ENCODE assay signal across 9 cellular contexts in the genomic region with DNA sequence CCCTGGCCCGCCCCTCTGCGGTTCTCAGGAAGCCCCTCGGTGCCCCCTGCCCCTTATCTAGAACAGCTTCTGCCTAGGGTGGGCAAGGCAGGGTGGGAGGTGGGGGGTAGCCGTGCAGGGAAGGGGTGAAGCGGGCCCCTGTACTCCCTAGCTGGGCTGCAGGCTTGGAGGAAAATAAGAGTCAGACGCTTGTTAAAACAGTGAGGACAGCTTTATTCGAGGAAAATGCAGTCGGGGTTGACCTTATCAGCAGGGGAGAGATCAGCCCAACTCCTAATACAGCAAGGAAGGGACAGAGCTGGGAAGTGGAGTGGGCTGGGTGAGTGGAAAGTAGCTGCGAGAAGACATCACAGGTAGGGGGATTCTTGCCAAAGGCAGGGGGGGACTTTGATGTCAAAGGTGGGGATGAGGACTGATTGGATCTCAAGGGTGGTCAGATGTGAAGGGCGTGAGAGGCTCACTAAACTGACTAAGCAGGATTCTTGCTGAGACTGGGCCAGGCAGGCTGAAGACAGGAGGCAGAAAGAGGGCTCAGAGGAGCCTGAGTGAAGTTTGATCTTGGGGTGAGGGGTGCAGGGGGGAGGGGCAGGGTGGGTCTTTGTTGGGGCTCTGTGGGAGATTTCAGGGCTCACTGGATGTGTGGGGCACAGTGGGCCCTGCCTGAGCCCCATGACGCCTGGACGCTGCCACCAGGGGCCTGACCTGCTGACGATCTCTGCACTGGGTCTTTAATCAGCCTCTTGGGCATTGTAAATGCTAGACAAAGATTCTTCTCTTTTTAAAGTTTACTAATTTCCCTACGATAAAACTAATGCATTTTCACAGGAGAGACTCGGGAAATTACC. TPM values are rescaled to one million over a fixed set of nuclear protein-coding genes. Genes with fewer than 3 reads are reported as not detected.
A peak's percentile ranks its signal among the peaks of the same experiment; 100 is the strongest.
DNase-seq lines count a peak whose midpoint lies in the region; ATAC-seq and TF ChIP-seq lines count a peak whose summit lies in the region.
"Had no signal": no experiment of that assay in that cellular context is flagged by ENCODE, and none has a peak within 500 bp of the region (broad histone marks: within the 10 kb centered on the region; RNA-seq: fewer than 3 reads in every experiment).

No MANE protein-coding gene starts in this region.

- in situ Hi-C loops in mammary epithelial cell (cut with MboI; ENCODE audit: low sequenced_read_pairs in 2 of 2): no loop called here

- H3K9me3 ChIP-seq in mammary epithelial cell (replicated peaks; ENCODE audit: insufficient read depth, low read length) (peaks cover 7% of the 10 kb centered on the region), thymus (ENCODE audit: control insufficient read depth) (no peaks in the 10 kb centered on the region)

- intact Hi-C loops in MCF 10A (cut with micrococcal nuclease): no loop called here
- intact Hi-C loops in mammary epithelial cell (cut with micrococcal nuclease): no loop called here

- peak overlapping the region; percentile 59 for H3K27ac Mint-ChIP-seq in MCF 10A (ENCODE audit: low read depth, unreplicated experiment)
- H3K27ac Mint-ChIP-seq in activated T-cell treated with anti-CD3 and anti-CD28 coated beads, Interleukin-2, amount 50 U/mL, for 24 hours: peak overlapping the region; percentile 96

- no peak overlapping the region for H3K9ac ChIP-seq in mammary epithelial cell (ENCODE audit: insufficient read depth, low read length)
- H3K9ac ChIP-seq in mesendoderm (ENCODE audit: low read length): no peak overlapping the region

- H3K27me3 ChIP-seq in mammary epithelial cell (ENCODE audit: insufficient read depth, low read length) (no peaks in the 10 kb centered on the region), mesendoderm (ENCODE audit: insufficient read depth, low read length, poor library complexity) (no peaks in the 10 kb centered on the region), thymus (ENCODE audit: control insufficient read depth, insufficient read depth) (no peaks in the 10 kb centered on the region)

- peak overlapping the region; percentile 35 for H3K56ac ChIP-seq in mesendoderm (ENCODE audit: low read length)

- peak overlapping the region; percentile 88 for H3K18ac ChIP-seq in mesendoderm (ENCODE audit: low read length)

- BruUV-seq in MCF 10A (replicated peaks; lab: Mats Ljungman, UMichigan): no TSS peak
- no TSS peak for BruUV-seq in mammary epithelial cell (replicated peaks; lab: Mats Ljungman, UMichigan)

- H2AFZ ChIP-seq in mammary epithelial cell (ENCODE audit: low read depth, low read length): no peak overlapping the region

- H3K4me1 ChIP-seq in mammary epithelial cell (ENCODE audit: insufficient read depth, low read length): no peaks in the 10 kb centered on the region
- peaks cover 11% of the 10 kb centered on the region for H3K4me1 ChIP-seq in mesendoderm (ENCODE audit: control insufficient read depth, low read depth, low read length)
- peaks cover 41% of the 10 kb centered on the region for H3K4me1 ChIP-seq in thymus (ENCODE audit: control insufficient read depth, insufficient read depth, low read length)

- CTCF ChIA-PET in MCF 10A (lab: Yijun Ruan, JAX) (interaction anchor here (0.5 to 1.6 kb wide), 6 partner anchors 10 to 211 kb away, joined by 3 to 5 read pairs (median 4); no protein-coding TSS in a partner anchor), mammary epithelial cell (lab: Charles Lee; ENCODE audit: low non-redundant PET) (no interaction called here)

- no peaks in the 10 kb centered on the region for H3K36me3 ChIP-seq in mammary epithelial cell (ENCODE audit: insufficient read depth, low read length)
- no peaks in the 10 kb centered on the region for H3K36me3 ChIP-seq in mesendoderm (ENCODE audit: control insufficient read depth, insufficient read depth, low read length)
- no peaks in the 10 kb centered on the region for H3K36me3 ChIP-seq in thymus (ENCODE audit: control insufficient read depth, insufficient read depth)

- no peaks in the 10 kb centered on the region for H4K20me1 ChIP-seq in mammary epithelial cell (ENCODE audit: insufficient read depth, low read length)

- TF ChIP-seq CTCF in MCF 10A (IDR thresholded peaks at IDR 0.05; ENCODE audit: unreplicated experiment) (no peak), mammary epithelial cell (conservative IDR thresholded peaks at IDR 0.05 in 1 of 2, IDR thresholded peaks at IDR 0.05 in 1 of 2; ENCODE audit: extremely low read depth in 1 of 2, insufficient read depth in 1 of 2, low read depth in 1 of 2, low read length in 2 of 2) (no peak)

- peaks cover 36% of the 10 kb centered on the region for H3K4me1 Mint-ChIP-seq in MCF 10A (ENCODE audit: insufficient read depth, unreplicated experiment)
- H3K4me1 Mint-ChIP-seq in activated T-cell treated with anti-CD3 and anti-CD28 coated beads, Interleukin-2, amount 50 U/mL, for 24 hours (ENCODE audit: low read depth): peaks cover 76% of the 10 kb centered on the region

- H2BK5ac ChIP-seq in mesendoderm (ENCODE audit: low read length): no peak overlapping the region

- no peak overlapping the region for H2AK5ac ChIP-seq in mesendoderm (ENCODE audit: low read length)

- 95% methylated on average over 11 of the region's 15 CpGs for WGBS in mammary epithelial cell (ENCODE audit: low coverage, missing lambda C conversion rate)
- no CpG with 5 or more reads among the region's 15 CpGs for WGBS in mesendoderm (ENCODE audit: extremely low coverage, insufficient coverage, low lambda C conversion rate)
- 56% methylated on average over 15 of the region's 15 CpGs for WGBS in thymus

- no peak overlapping the region for H3K4me2 ChIP-seq in mammary epithelial cell (ENCODE audit: insufficient read depth, low read depth, low read length)
- no peak overlapping the region for H3K4me2 ChIP-seq in mesendoderm (ENCODE audit: low read length)

- H4K8ac ChIP-seq in mesendoderm (ENCODE audit: low read depth, low read length): no peak overlapping the region

- POLR2A ChIA-PET in MCF 10A (lab: Yijun Ruan, JAX): interaction anchor here (0.6 to 1.8 kb wide), 2 partner anchors 71 to 73 kb away, joined by 3 to 4 read pairs; no protein-coding TSS in a partner anchor

- DNase-seq in MCF 10A (ENCODE audit: unreplicated experiment) (no peak), mammary epithelial cell (no peak), mesendoderm (peak; percentile 55), NCI-H1930 (lab: John Stamatoyannopoulos, UW) (no peak)
- DNase-seq in activated T-cell treated with anti-CD3 and anti-CD28 coated beads, Interleukin-2, amount 50 U/mL, for 24 hours: peak; percentile 67

- H3K79me1 ChIP-seq in mesendoderm (ENCODE audit: low read length): no peaks in the 10 kb centered on the region

- H3K36me3 Mint-ChIP-seq in MCF 10A (ENCODE audit: insufficient read depth, unreplicated experiment): peaks cover 6% of the 10 kb centered on the region
- H3K36me3 Mint-ChIP-seq in activated T-cell treated with anti-CD3 and anti-CD28 coated beads, Interleukin-2, amount 50 U/mL, for 24 hours (ENCODE audit: low read depth): peaks cover 19% of the 10 kb centered on the region

- no peak overlapping the region for H2BK120ac ChIP-seq in mesendoderm (ENCODE audit: low read depth, low read length)

- H2BK15ac ChIP-seq in mesendoderm (replicated peaks; ENCODE audit: low read depth): no peak overlapping the region

- no peak overlapping the region for H3K23ac ChIP-seq in mesendoderm (ENCODE audit: low read length)

- H3K79me2 ChIP-seq in mammary epithelial cell (ENCODE audit: insufficient read depth, low read length) (peaks cover 94% of the 10 kb centered on the region), mesendoderm (ENCODE audit: control insufficient read depth, insufficient read depth, low read length) (no peaks in the 10 kb centered on the region)

- H3K27ac ChIP-seq in mammary epithelial cell (ENCODE audit: insufficient read depth, low read depth, low read length): no peak overlapping the region
- no peak overlapping the region for H3K27ac ChIP-seq in mesendoderm (ENCODE audit: low read depth, low read length)
- H3K27ac ChIP-seq in thymus (ENCODE audit: low read depth): peak overlapping the region; percentile 61
- H3K27ac ChIP-seq: C4-2B had no signal

- H3K4me3 Mint-ChIP-seq in MCF 10A (ENCODE audit: unreplicated experiment): no peak overlapping the region
- peak overlapping the region; percentile 85 for H3K4me3 Mint-ChIP-seq in activated T-cell treated with anti-CD3 and anti-CD28 coated beads, Interleukin-2, amount 50 U/mL, for 24 hours

- peak overlapping the region; percentile 26 for H3K4ac ChIP-seq in mesendoderm (ENCODE audit: low read depth, low read length)

- H3K27me3 Mint-ChIP-seq in MCF 10A (ENCODE audit: insufficient read depth, unreplicated experiment): no peaks in the 10 kb centered on the region
- no peaks in the 10 kb centered on the region for H3K27me3 Mint-ChIP-seq in activated T-cell treated with anti-CD3 and anti-CD28 coated beads, Interleukin-2, amount 50 U/mL, for 24 hours

- ATAC-seq in esophagus mucosa: no peak
- ATAC-seq in GM21825 (IDR thresholded peaks at IDR 0.05; ENCODE audit: unreplicated experiment): no peak

- no peaks in the 10 kb centered on the region for H3K9me3 Mint-ChIP-seq in MCF 10A (ENCODE audit: unreplicated experiment)
- H3K9me3 Mint-ChIP-seq in activated T-cell treated with anti-CD3 and anti-CD28 coated beads, Interleukin-2, amount 50 U/mL, for 24 hours: no peaks in the 10 kb centered on the region

- dilution Hi-C loops in mammary epithelial cell (cut with HindIII; ENCODE audit: low sequenced_read_pairs): no loop called here

- H4K5ac ChIP-seq in mesendoderm (ENCODE audit: low read length): no peak overlapping the region

- no peak overlapping the region for H3K4me3 ChIP-seq in mammary epithelial cell (replicated peaks in 1 of 3; ENCODE audit: insufficient read depth in 1 of 3, low read depth in 2 of 3, low read length in 3 of 3)
- no peak overlapping the region for H3K4me3 ChIP-seq in mesendoderm (ENCODE audit: low read length)
- H3K4me3 ChIP-seq in thymus (ENCODE audit: low read length): no peak overlapping the region

RNA-seq across cellular contexts. Expression of gene HPCAL1, which starts 29.9 kb away (rescaled TPM):
- total RNA-seq in MCF 10A (2022): 136 and 144 TPM in 2 replicates
- 10 to 100 TPM; 26.3 to 82.8 TPM for total RNA-seq in mammary epithelial cell
- 75.1 TPM for polyA plus RNA-seq in mammary epithelial cell
- 56.5 TPM for polyA minus RNA-seq in mammary epithelial cell
- 9.2 TPM for polyA plus RNA-seq in mesendoderm (2013, experiment 1 of 2)
- polyA plus RNA-seq in mesendoderm (2013, experiment 2 of 2): 8.8 TPM
- 47.9 TPM for polyA plus RNA-seq in thymus
- total RNA-seq in esophagus mucosa: 13.7 TPM

Comparison
In these comparisons a context has a peak if more than half of its experiments do, and no peak if none do; other contexts are left out.
1. DNase-seq: peak in activated T-cell treated with anti-CD3 and anti-CD28 coated beads, Interleukin-2, amount 50 U/mL, for 24 hours (single experiment) and mesendoderm (single experiment); none in MCF 10A (single experiment), mammary epithelial cell (single experiment) and NCI-H1930 (0 of 2).